Comparison of ENCODE assay signal across 15 cellular contexts in genomic region chr3:52689151-52689550, GRCh38. TPM values are rescaled to one million over a fixed set of nuclear protein-coding genes. Genes with fewer than 3 reads are reported as not detected.
DNase-seq lines count a peak whose midpoint lies in the region; ATAC-seq and TF ChIP-seq lines count a peak whose summit lies in the region.
"Had no signal": no experiment of that assay in that cellular context is flagged by ENCODE, and none has a peak within 500 bp of the region (broad histone marks: within the 10 kb centered on the region; RNA-seq: fewer than 3 reads in every experiment).

No MANE protein-coding gene starts in this region.

- no peaks in the 10 kb centered on the region for H3K27me3 ChIP-seq in vagina
- H3K27me3 ChIP-seq: SJCRH30 had no signal

- H3K36me3 ChIP-seq in vagina: peaks cover 0 to 70% of the 10 kb centered on the region in 2 donors

- no peak for TF ChIP-seq CTCF in vagina (IDR thresholded peaks at IDR 0.05)

- no peak for ATAC-seq in stimulated activated naive CD8-positive, alpha-beta T cell treated with anti-CD3 and anti-CD28 coated beads, Interleukin-15, Interleukin-2, amounts not matched to agents 100 U/mL and 50 U/mL, for 24 hours
- ATAC-seq in T-helper 17 cell (no peak), esophagus mucosa (peak; percentile 35), GM18498 (IDR thresholded peaks at IDR 0.05; ENCODE audit: unreplicated experiment) (no peak), Right ventricle myocardium inferior (no peak)
- ATAC-seq: stimulated activated memory B cell treated with anti-CD40 and anti-IgM and Interleukin-4, amounts not matched to agents 10 μg/mL and 1 μg/mL and 100 μg/mL, for 72 hours had no signal

- H3K9me3 ChIP-seq in T-helper 17 cell (ENCODE audit: control insufficient read depth, low read length, poor library complexity, severe bottlenecking) (no peaks in the 10 kb centered on the region), vagina (no peaks in the 10 kb centered on the region)
- H3K9me3 ChIP-seq: SJCRH30 had no signal

- H3K4me3 ChIP-seq in vagina: no peak overlapping the region
- H3K4me3 ChIP-seq: SJCRH30 had no signal

- H3K4me3 Mint-ChIP-seq in stimulated activated naive CD8-positive, alpha-beta T cell treated with anti-CD3 and anti-CD28 coated beads, Interleukin-15, Interleukin-2, amounts not matched to agents 100 ng/mL and 50 ng/mL, for 24 hours: peak overlapping the region; percentile 100
- H3K4me3 Mint-ChIP-seq in T-helper 17 cell: peak overlapping the region; percentile 41
- H3K4me3 Mint-ChIP-seq: stimulated activated memory B cell treated with anti-CD40 and anti-IgM and Interleukin-4, amounts not matched to agents 10 μg/mL and 1 μg/mL and 100 μg/mL, for 72 hours had no signal

- intact Hi-C loops in vagina (cut with DNase I) (loop anchor here (5.0 kb wide), 1 partner anchor 157 kb away; the partner anchor contains the start of gene NT5DC2), Right ventricle myocardium inferior (cut with DNase I) (loop anchor here (5.0 kb wide), 1 partner anchor 232 kb away; the partner anchor contains the start of gene NISCH)

- peaks cover 28% of the 10 kb centered on the region for H3K4me1 ChIP-seq in vagina

- no peaks in the 10 kb centered on the region for H3K9me3 Mint-ChIP-seq in stimulated activated naive CD8-positive, alpha-beta T cell treated with anti-CD3 and anti-CD28 coated beads, Interleukin-15, Interleukin-2, amounts not matched to agents 100 ng/mL and 50 ng/mL, for 24 hours
- H3K9me3 Mint-ChIP-seq: stimulated activated memory B cell treated with anti-CD40 and anti-IgM and Interleukin-4, amounts not matched to agents 10 μg/mL and 1 μg/mL and 100 μg/mL, for 72 hours had no signal

- no peak for DNase-seq in stimulated activated naive CD8-positive, alpha-beta T cell treated with anti-CD3 and anti-CD28 coated beads, Interleukin-15, Interleukin-2, amounts not matched to agents 100 U/mL and 50 U/mL, for 24 hours
- DNase-seq in T-helper 17 cell: no peak
- DNase-seq in vagina (ENCODE audit: extremely low spot score in 2 of 2): no peak
- no peak for DNase-seq in NCI-H1417 treated with DMSO at 0.1 percent for 48 hours (lab: John Stamatoyannopoulos, UW)
- no peak for DNase-seq in Right ventricle myocardium inferior (ENCODE audit: missing footprints)
- DNase-seq: DMS79 treated with DMSO at 0.1 percent for 48 hours, NCI-H1417, NCI-H345, nucleus accumbens, SJCRH30, T1000 had no signal

- peaks cover 86% of the 10 kb centered on the region for H3K36me3 Mint-ChIP-seq in stimulated activated naive CD8-positive, alpha-beta T cell treated with anti-CD3 and anti-CD28 coated beads, Interleukin-15, Interleukin-2, amounts not matched to agents 100 ng/mL and 50 ng/mL, for 24 hours (ENCODE audit: low read depth)
- peaks cover 11% of the 10 kb centered on the region for H3K36me3 Mint-ChIP-seq in T-helper 17 cell (ENCODE audit: low read depth)

- H3K4me1 Mint-ChIP-seq in stimulated activated naive CD8-positive, alpha-beta T cell treated with anti-CD3 and anti-CD28 coated beads, Interleukin-15, Interleukin-2, amounts not matched to agents 100 ng/mL and 50 ng/mL, for 24 hours (ENCODE audit: low read depth): peaks cover 82% of the 10 kb centered on the region
- H3K4me1 Mint-ChIP-seq in T-helper 17 cell: peaks cover 30% of the 10 kb centered on the region

- TF ChIP-seq POLR2A in vagina (IDR thresholded peaks at IDR 0.05): no peak

- H3K27me3 Mint-ChIP-seq in stimulated activated naive CD8-positive, alpha-beta T cell treated with anti-CD3 and anti-CD28 coated beads, Interleukin-15, Interleukin-2, amounts not matched to agents 100 ng/mL and 50 ng/mL, for 24 hours: no peaks in the 10 kb centered on the region
- no peaks in the 10 kb centered on the region for H3K27me3 Mint-ChIP-seq in T-helper 17 cell
- H3K27me3 Mint-ChIP-seq: stimulated activated memory B cell treated with anti-CD40 and anti-IgM and Interleukin-4, amounts not matched to agents 10 μg/mL and 1 μg/mL and 100 μg/mL, for 72 hours had no signal

- peak overlapping the region; percentile 100 for H3K27ac Mint-ChIP-seq in stimulated activated naive CD8-positive, alpha-beta T cell treated with anti-CD3 and anti-CD28 coated beads, Interleukin-15, Interleukin-2, amounts not matched to agents 100 ng/mL and 50 ng/mL, for 24 hours
- peak overlapping the region; percentile 97 for H3K27ac Mint-ChIP-seq in T-helper 17 cell
- H3K27ac Mint-ChIP-seq: stimulated activated memory B cell treated with anti-CD40 and anti-IgM and Interleukin-4, amounts not matched to agents 10 μg/mL and 1 μg/mL and 100 μg/mL, for 72 hours had no signal

- peak overlapping the region; percentile 9 for H3K27ac ChIP-seq in vagina
- H3K27ac ChIP-seq: SJCRH30 had no signal

RNA-seq across cellular contexts. Expression of gene GNL3, which starts 3.3 kb away (rescaled TPM):
- total RNA-seq in T-helper 17 cell (100 to 1,000 TPM; 109 to 117 TPM), esophagus mucosa (76.4 TPM), vagina (73.4 TPM), Right ventricle myocardium inferior (28.8 TPM)

RNA-seq across cellular contexts. Expression of gene PBRM1, which starts 3.4 kb away (rescaled TPM):
- total RNA-seq in T-helper 17 cell (10 to 100 TPM; 62.8 to 70.8 TPM), esophagus mucosa (41.6 TPM), vagina (64.6 TPM), Right ventricle myocardium inferior (45.3 TPM)

RNA-seq across cellular contexts. Expression of gene GLT8D1, which starts 16.4 kb away (rescaled TPM):
- 10 to 100 TPM; 18.9 to 23.0 TPM for total RNA-seq in T-helper 17 cell
- 16.7 TPM for total RNA-seq in esophagus mucosa
- 29.7 TPM for total RNA-seq in vagina
- 33.2 TPM for total RNA-seq in Right ventricle myocardium inferior

RNA-seq across cellular contexts. Expression of gene SPCS1, which starts 16.8 kb away (rescaled TPM):
- total RNA-seq in T-helper 17 cell (10 to 100 TPM; 62.6 to 63.7 TPM), esophagus mucosa (70.6 TPM), vagina (68.5 TPM), Right ventricle myocardium inferior (85.0 TPM)
